Comparison of ENCODE assay signal across 10 cellular contexts in genomic region chr6:77463881-77464867, GRCh38. TPM values are rescaled to one million over a fixed set of nuclear protein-coding genes. Genes with fewer than 3 reads are reported as not detected.
DNase-seq lines count a peak whose midpoint lies in the region; TF ChIP-seq lines count a peak whose summit lies in the region.
"Had no signal": no experiment of that assay in that cellular context is flagged by ENCODE, and none has a peak within 500 bp of the region (broad histone marks: within the 10 kb centered on the region; RNA-seq: fewer than 3 reads in every experiment).

No MANE protein-coding gene starts in this region.

- peaks cover 64% of the 10 kb centered on the region for H3K27me3 ChIP-seq in BE2C
- peaks cover 20% of the 10 kb centered on the region for H3K27me3 ChIP-seq in SJSA1 (replicated peaks)
- H3K27me3 ChIP-seq in ovary: no peaks in the 10 kb centered on the region

- H3K27ac Mint-ChIP-seq in CD14-positive monocyte: no peak overlapping the region
- H3K27ac Mint-ChIP-seq: activated T-cell treated with anti-CD3 and anti-CD28 coated beads, Interleukin-2, amount 50 U/mL, for 72 hours had no signal

- no peak for TF ChIP-seq POLR2A in ovary (IDR thresholded peaks at IDR 0.05)

- 2% methylated on average over 54 to 61 of the region's 61 CpGs for WGBS in ovary, 3 donors

- intact Hi-C loops in ovary (cut with DNase I) (no loop called here), CD14-positive monocyte (cut with micrococcal nuclease) (no loop called here)

- H3K36me3 ChIP-seq in BE2C (no peaks in the 10 kb centered on the region), SJSA1 (no peaks in the 10 kb centered on the region), ovary (no peaks in the 10 kb centered on the region)

- no peaks in the 10 kb centered on the region for H3K4me1 ChIP-seq in BE2C
- peaks cover 4% of the 10 kb centered on the region for H3K4me1 ChIP-seq in SJSA1 (replicated peaks)
- no peaks in the 10 kb centered on the region for H3K4me1 ChIP-seq in ovary (ENCODE audit: insufficient read depth)

- H3K9me3 ChIP-seq in BE2C (no peaks in the 10 kb centered on the region; the same call in 1 of the 2 replicates), SJSA1 (replicated peaks) (no peaks in the 10 kb centered on the region), ovary (no peaks in the 10 kb centered on the region)

- H3K27me3 Mint-ChIP-seq in CD14-positive monocyte (ENCODE audit: low read depth in 3 of 3): peaks cover 62 to 77% (median 70%) of the 10 kb centered on the region in 3 donors

- H3K27ac ChIP-seq in SJSA1 (no peak overlapping the region), ovary (no peak overlapping the region)

- TF ChIP-seq EP300 in ovary (IDR thresholded peaks at IDR 0.05): no peak

- H3K4me3 ChIP-seq in BE2C (ENCODE audit: low read depth, low read length) (peak overlapping the region; percentile 34), SJSA1 (peak overlapping the region; percentile 16; the same call in 1 of the 2 replicates), foreskin fibroblast (ENCODE audit: low read depth in 1 of 2, low read length in 2 of 2) (peak overlapping the region; percentile 52 to 64), ovary (peak overlapping the region; percentile 24)

- H3K4me3 Mint-ChIP-seq in CD14-positive monocyte: peak overlapping the region in 1 of 2 donors; percentile 96

- peaks cover 0 to 12% of the 10 kb centered on the region in 2 donors for H3K36me3 Mint-ChIP-seq in CD14-positive monocyte

- DNase-seq in BE2C (no peak), SJSA1 (ENCODE audit: low read depth in 1 of 2, low spot score in 2 of 2) (no peak), foreskin fibroblast (peak; percentile 38 to 73), ovary (peak in 1 of 5 donors; percentile 19), AML-193 (lab: John Stamatoyannopoulos, UW) (no peak), CD14-positive monocyte (ENCODE audit: low spot score) (no peak), mesenteric fat pad (ENCODE audit: low spot score) (no peak), SKM-1 (lab: John Stamatoyannopoulos, UW; ENCODE audit: unreplicated experiment) (no peak)
- DNase-seq: activated T-cell treated with anti-CD3 and anti-CD28 coated beads, Interleukin-2, amount 50 U/mL, for 72 hours had no signal

- TF ChIP-seq CTCF in BE2C (IDR thresholded peaks at IDR 0.05; ENCODE audit: low read depth, low read length) (no peak), foreskin fibroblast (IDR thresholded peaks at IDR 0.05; ENCODE audit: low read depth, low read length) (no peak), ovary (IDR thresholded peaks at IDR 0.05) (no peak), CD14-positive monocyte (IDR thresholded peaks at IDR 0.05) (no peak)

- peaks cover 29% of the 10 kb centered on the region for H3K4me1 Mint-ChIP-seq in CD14-positive monocyte

- peaks cover 8 to 42% (median 21%) of the 10 kb centered on the region in 7 donors for H3K9me3 Mint-ChIP-seq in CD14-positive monocyte

RNA-seq across cellular contexts. Expression of gene HTR1B, which starts 0.9 kb away (rescaled TPM):
- not detected for polyA plus RNA-seq in BE2C (2012; ENCODE audit: insufficient read depth, insufficient read length, low read depth)
- not detected in 2 replicates for total RNA-seq in SJSA1 (2014; rRNA removed; shearing (Covaris generic))
- total RNA-seq in ovary (under 1 TPM in 4 of 7 donors, not detected in 3; 0.12 to 0.55 (median 0.24) TPM), mesenteric fat pad (0.16 TPM)
- polyA plus RNA-seq in ovary (under 1 TPM; 0.33 to 0.63 TPM), CD14-positive monocyte (not detected)
- total RNA-seq: activated T-cell treated with anti-CD3 and anti-CD28 coated beads, Interleukin-2, amount 50 U/mL, for 72 hours; mononuclear cell had no signal

Comparison
In these comparisons a context has a peak if more than half of its experiments do, and no peak if none do; other contexts are left out.
1. DNase-seq: peak in foreskin fibroblast (2 of 2); none in BE2C (single experiment), SJSA1 (0 of 2), AML-193 (0 of 2), CD14-positive monocyte (single experiment), mesenteric fat pad (single experiment) and SKM-1 (single experiment).
2. Peak in every context shown above with its lines, with median percentiles within 50 percentile points of each other: H3K4me3 ChIP-seq.